27 cellular contexts compared by ENCODE assay signal in genomic region chr1:205452364-205452763, GRCh38. TPM values are rescaled to one million over a fixed set of nuclear protein-coding genes. Genes with fewer than 3 reads are reported as not detected.
"Had no signal": no experiment of that assay in that cellular context is flagged by ENCODE, and none has a peak within 500 bp of the region (broad histone marks: within the 10 kb centered on the region; RNA-seq: fewer than 3 reads in every experiment).

No MANE protein-coding gene starts in this region.

- H3K27ac Mint-ChIP-seq: activated CD4-positive, alpha-beta T cell treated with anti-CD3 and anti-CD28 coated beads for 36 hours; activated naive CD4-positive, alpha-beta T cell treated with anti-CD3 and anti-CD28 coated beads for 36 hours; activated naive CD8-positive, alpha-beta T cell treated with anti-CD3 and anti-CD28 coated beads, Interleukin-2, amount 10 ng/mL, durations not matched to agents 7 days and 5 days; activated T-helper 2 cell treated with anti-CD3 and anti-CD28 coated beads, Interferon-gamma antibody, Interleukin-2, Interleukin-4, amounts not matched to agents 10 μg/mL and 5 μg/mL and 100 μg/mL, durations not matched to agents 14 hours and 24 hours and 36 hours; immature natural killer cell; T-cell had no signal

- H3K9me3 Mint-ChIP-seq: activated naive CD4-positive, alpha-beta T cell treated with anti-CD3 and anti-CD28 coated beads for 36 hours; activated naive CD8-positive, alpha-beta T cell treated with anti-CD3 and anti-CD28 coated beads, Interleukin-2, amount 10 ng/mL, durations not matched to agents 7 days and 5 days; activated T-cell treated with anti-CD3 and anti-CD28 coated beads, Interleukin-2, amount 50 U/mL, for 4 hours; activated T-helper 2 cell treated with anti-CD3 and anti-CD28 coated beads, Interferon-gamma antibody, Interleukin-2, Interleukin-4, amounts not matched to agents 10 μg/mL and 5 μg/mL and 100 μg/mL, durations not matched to agents 14 hours and 24 hours and 36 hours; immature natural killer cell; T-cell had no signal

- H3K4me3 Mint-ChIP-seq: activated CD4-positive, alpha-beta T cell treated with anti-CD3 and anti-CD28 coated beads for 36 hours; activated naive CD4-positive, alpha-beta T cell treated with anti-CD3 and anti-CD28 coated beads for 36 hours; activated naive CD8-positive, alpha-beta T cell treated with anti-CD3 and anti-CD28 coated beads, Interleukin-2, amount 10 ng/mL, durations not matched to agents 7 days and 5 days; activated T-cell treated with anti-CD3 and anti-CD28 coated beads, Interleukin-2, amount 50 U/mL, for 4 hours; immature natural killer cell; T-cell had no signal

- H3K4me3 ChIP-seq: coronary artery, heart right ventricle, left lung, lung, sigmoid colon, smooth muscle cell, thoracic aorta had no signal

- H3K27ac ChIP-seq: coronary artery, heart right ventricle, left lung, sigmoid colon, thoracic aorta had no signal

- DNase-seq: activated CD4-positive, alpha-beta T cell treated with anti-CD3 and anti-CD28 coated beads for 36 hours; activated CD4-positive, alpha-beta T cell treated with anti-CD3 and anti-CD28 coated beads, Interleukin-2, amount 50 U/mL, for 4 hours; activated CD8-positive, alpha-beta memory T cell treated with anti-CD3 and anti-CD28 coated beads for 24 hours; activated CD8-positive, alpha-beta memory T cell treated with anti-CD3 and anti-CD28 coated beads, Interleukin-2, amount 50 U/mL, for 4 hours; activated naive CD4-positive, alpha-beta T cell treated with anti-CD3 and anti-CD28 coated beads for 36 hours; activated naive CD8-positive, alpha-beta T cell treated with anti-CD3 and anti-CD28 coated beads, Interleukin-2, amount 10 ng/mL, durations not matched to agents 7 days and 5 days; activated T-cell treated with anti-CD3 and anti-CD28 coated beads, Interleukin-2, amount 50 U/mL, for 4 hours; amniotic stem cell; cerebellar nuclear complex; foreskin fibroblast; heart right ventricle; immature natural killer cell; kidney glomerular epithelial cell; left lung; naive thymus-derived CD8-positive, alpha-beta T cell; occipital lobe; sigmoid colon; stimulated activated CD4-positive, alpha-beta T cell treated with anti-CD3 and anti-CD28 coated beads, Interleukin-4, amount 100 ng/mL, for 24 hours; stimulated activated naive CD4-positive, alpha-beta T cell treated with Interleukin-2 at 50 U/mL for 16 hours; T-cell had no signal

- ATAC-seq: activated CD4-positive, alpha-beta T cell treated with anti-CD3 and anti-CD28 coated beads for 36 hours; activated T-cell treated with anti-CD3 and anti-CD28 coated beads, Interleukin-2, amount 50 U/mL, for 4 hours; heart right ventricle; left lung; naive thymus-derived CD8-positive, alpha-beta T cell; T-cell had no signal

- H3K36me3 ChIP-seq: heart right ventricle, left lung, sigmoid colon, thoracic aorta had no signal

- H3K36me3 Mint-ChIP-seq: activated naive CD8-positive, alpha-beta T cell treated with anti-CD3 and anti-CD28 coated beads, Interleukin-2, amount 10 ng/mL, durations not matched to agents 7 days and 5 days; immature natural killer cell; naive thymus-derived CD8-positive, alpha-beta T cell; T-cell had no signal

- H3K4me2 ChIP-seq: smooth muscle cell had no signal

- H3K9me3 ChIP-seq: heart right ventricle, left lung, sigmoid colon, thoracic aorta had no signal

RNA-seq across cellular contexts. Expression of gene BLACAT1, which starts 3.5 kb away (rescaled TPM):
- total RNA-seq: activated T-helper 2 cell treated with anti-CD3 and anti-CD28 coated beads, Interferon-gamma antibody, Interleukin-2, Interleukin-4, amounts not matched to agents 10 μg/mL and 5 μg/mL and 100 μg/mL, durations not matched to agents 14 hours and 24 hours and 36 hours; fibroblast of lung; thoracic aorta had no signal
- polyA plus RNA-seq: fibroblast of lung; heart right ventricle; immature natural killer cell; naive thymus-derived CD8-positive, alpha-beta T cell had no signal

RNA-seq across cellular contexts. Expression of gene LEMD1, which starts 30.5 kb away (rescaled TPM):
- total RNA-seq: activated T-helper 2 cell treated with anti-CD3 and anti-CD28 coated beads, Interferon-gamma antibody, Interleukin-2, Interleukin-4, amounts not matched to agents 10 μg/mL and 5 μg/mL and 100 μg/mL, durations not matched to agents 14 hours and 24 hours and 36 hours; fibroblast of lung; heart right ventricle; naive thymus-derived CD8-positive, alpha-beta T cell; sigmoid colon; thoracic aorta; ureter had no signal
- polyA plus RNA-seq: fibroblast of lung; heart right ventricle; immature natural killer cell; naive thymus-derived CD8-positive, alpha-beta T cell had no signal
